In genomic region chr3:53939081-53939582, GRCh38 we compare ENCODE assay signal across 11 cellular contexts.
"Had no signal": no experiment of that assay in that cellular context is flagged by ENCODE, and none has a peak within 500 bp of the region (broad histone marks: within the 10 kb centered on the region; RNA-seq: fewer than 3 reads in every experiment).

No MANE protein-coding gene starts in this region.

- H3K4me3 Mint-ChIP-seq: effector memory CD8-positive, alpha-beta T cell; immature natural killer cell; stimulated activated effector memory CD8-positive, alpha-beta T cell treated with anti-CD3 and anti-CD28 coated beads, Interleukin-12 subunit alpha, Interleukin-12 subunit beta, amount 100 ng/mL, for 72 hours had no signal

- H3K27ac ChIP-seq: epithelial cell of prostate, lower lobe of right lung, pancreas had no signal

- H3K36me3 ChIP-seq: lower lobe of right lung, pancreas had no signal

- H3K9me3 ChIP-seq: pancreas had no signal

- H3K4me1 ChIP-seq: lower lobe of right lung, pancreas had no signal

- H3K36me3 Mint-ChIP-seq: stimulated activated effector memory CD8-positive, alpha-beta T cell treated with anti-CD3 and anti-CD28 coated beads, Interleukin-12 subunit alpha, Interleukin-12 subunit beta, amount 100 ng/mL, for 72 hours had no signal

- DNase-seq: activated naive CD4-positive, alpha-beta T cell; aorta; cortex of kidney; left cardiac atrium; lower lobe of right lung; T-helper 9 cell had no signal

- H3K4me1 Mint-ChIP-seq: immature natural killer cell; stimulated activated effector memory CD8-positive, alpha-beta T cell treated with anti-CD3 and anti-CD28 coated beads, Interleukin-12 subunit alpha, Interleukin-12 subunit beta, amount 100 ng/mL, for 72 hours had no signal

- H3K4me3 ChIP-seq: lower lobe of right lung, pancreas had no signal
